8 cellular contexts compared by ENCODE assay signal in genomic region chr10:105063796-105064195, GRCh38.
DNase-seq lines count a peak whose midpoint lies in the region; ATAC-seq and TF ChIP-seq lines count a peak whose summit lies in the region.

No MANE protein-coding gene starts in this region.

- DNase-seq in EH (ENCODE audit: low read depth) (peak; percentile 4), NCI-H446 treated with DMSO at 0.1 percent for 48 hours (lab: John Stamatoyannopoulos, UW) (peak; percentile 54), ecto neural progenitor cell (ENCODE audit: low spot score) (peak; percentile 72), retinal pigment epithelial cell (ENCODE audit: low read depth) (no peak), HFFc6 (no peak)
- DNase-seq in activated CD8-positive, alpha-beta memory T cell treated with anti-CD3 and anti-CD28 coated beads, Interleukin-2, amount 50 U/mL, for 4 hours = no peak

- peaks cover 28% of the 10 kb centered on the region for H3K9me3 Mint-ChIP-seq in HFFc6

- no peaks in the 10 kb centered on the region for H3K4me1 Mint-ChIP-seq in HFFc6 (ENCODE audit: low read depth)

- H3K27ac Mint-ChIP-seq in HFFc6 = no peak overlapping the region

- H3K36me3 Mint-ChIP-seq in HFFc6 (ENCODE audit: low read depth) = no peaks in the 10 kb centered on the region

- ATAC-seq in GM21381 (IDR thresholded peaks at IDR 0.05; ENCODE audit: unreplicated experiment) (peak; percentile 60), GM21619 (IDR thresholded peaks at IDR 0.05; ENCODE audit: unreplicated experiment) (no peak)

- no peak overlapping the region for H3K4me3 ChIP-seq in retinal pigment epithelial cell (ENCODE audit: low read length)

- peak; percentile 96 for TF ChIP-seq CTCF in retinal pigment epithelial cell (conservative IDR thresholded peaks at IDR 0.05; ENCODE audit: low read depth, low read length)
- TF ChIP-seq CTCF in HFFc6 (IDR thresholded peaks at IDR 0.05) = no peak; the same call in 1 of the 2 replicates

- H3K27me3 Mint-ChIP-seq in HFFc6 (ENCODE audit: insufficient read depth) = no peaks in the 10 kb centered on the region; the same call in 1 of the 2 replicates

- no peak overlapping the region for H3K4me3 Mint-ChIP-seq in HFFc6

Comparison
In these comparisons a context has a peak if more than half of its experiments do, and no peak if none do; other contexts are left out.
1. DNase-seq: peak in EH (single experiment), NCI-H446 treated with DMSO at 0.1 percent for 48 hours (single experiment) and ecto neural progenitor cell (single experiment); none in retinal pigment epithelial cell (single experiment), HFFc6 (single experiment) and activated CD8-positive, alpha-beta memory T cell treated with anti-CD3 and anti-CD28 coated beads, Interleukin-2, amount 50 U/mL, for 4 hours (single experiment).